Comparison of ENCODE assay signal across 8 cellular contexts in genomic region chr1:6419803-6420593, GRCh38. TPM values are rescaled to one million over a fixed set of nuclear protein-coding genes. Genes with fewer than 3 reads are reported as not detected.
A peak's percentile ranks its signal among the peaks of the same experiment; 100 is the strongest.
DNase-seq lines count a peak whose midpoint lies in the region; ATAC-seq and TF ChIP-seq lines count a peak whose summit lies in the region.

A gene with protein sequence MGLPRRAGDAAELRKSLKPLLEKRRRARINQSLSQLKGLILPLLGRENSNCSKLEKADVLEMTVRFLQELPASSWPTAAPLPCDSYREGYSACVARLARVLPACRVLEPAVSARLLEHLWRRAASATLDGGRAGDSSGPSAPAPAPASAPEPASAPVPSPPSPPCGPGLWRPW (minus strand): TSS chr1:6419919. CDS start chr1:6419820, 99 bp downstream.

- H3K27me3 ChIP-seq in esophagus (ENCODE audit: control insufficient read depth in 1 of 2, insufficient read depth in 2 of 2, low read length in 2 of 2) (no peaks in the 10 kb centered on the region), ovary (peaks cover 10% of the 10 kb centered on the region)

- H3K4me1 Mint-ChIP-seq in Calu3 (ENCODE audit: low read depth, unreplicated experiment): no peaks in the 10 kb centered on the region

- CTCF ChIA-PET in Calu3 (lab: Charles Lee): interaction anchor here (2.7 kb wide), 1 partner anchor 18 kb away, joined by 9 read pairs; no protein-coding TSS in a partner anchor

- peak within 1 kb of the TSS; percentile 55 for H3K4me3 Mint-ChIP-seq in Calu3 (ENCODE audit: low read depth, unreplicated experiment)

- BruUV-seq in Calu3 (replicated peaks; lab: Mats Ljungman, UMichigan): no TSS peak

- peaks cover 7 to 30% of the 10 kb centered on the region in 2 donors for H3K4me1 ChIP-seq in esophagus (ENCODE audit: control insufficient read depth in 2 of 2, insufficient read depth in 2 of 2, low read length in 1 of 2)
- no peaks in the 10 kb centered on the region for H3K4me1 ChIP-seq in ovary (ENCODE audit: insufficient read depth)

- H3K9me3 ChIP-seq in esophagus (ENCODE audit: control insufficient read depth in 2 of 2, insufficient read depth in 1 of 2, low read depth in 1 of 2, low read length in 1 of 2) (no peaks in the 10 kb centered on the region), ovary (no peaks in the 10 kb centered on the region)

- ATAC-seq in GM21360 (IDR thresholded peaks at IDR 0.05; ENCODE audit: unreplicated experiment) (no peak), GM21786 (IDR thresholded peaks at IDR 0.05; ENCODE audit: unreplicated experiment) (no peak)

- peaks cover 74% of the 10 kb centered on the region for H3K27me3 Mint-ChIP-seq in Calu3 (ENCODE audit: unreplicated experiment)

- H3K36me3 Mint-ChIP-seq in Calu3 (ENCODE audit: insufficient read depth, unreplicated experiment): peaks cover 6% of the 10 kb centered on the region

- no peak for TF ChIP-seq POLR2A in ovary (IDR thresholded peaks at IDR 0.05)

- no peaks in the 10 kb centered on the region for H3K36me3 ChIP-seq in esophagus (ENCODE audit: control insufficient read depth in 2 of 2, insufficient read depth in 2 of 2, low read length in 1 of 2)
- no peaks in the 10 kb centered on the region for H3K36me3 ChIP-seq in ovary

- peak within 1 kb of the TSS; percentile 55 to 63 for H3K4me3 ChIP-seq in esophagus (ENCODE audit: low read depth in 1 of 2, low read length in 2 of 2)
- peak within 1 kb of the TSS; percentile 3 for H3K4me3 ChIP-seq in ovary

- intact Hi-C loops in Calu3 (cut with micrococcal nuclease; ENCODE audit: unreplicated experiment) (no loop called here), ovary (cut with DNase I) (loop anchor here in 1 of 4 donors (10.0 kb wide), 1 partner anchor 55 kb away; no protein-coding TSS in a partner anchor)

- TF ChIP-seq CTCF in Calu3 (IDR thresholded peaks at IDR 0.05; ENCODE audit: unreplicated experiment) (no peak), ovary (IDR thresholded peaks at IDR 0.05) (no peak)

- H3K27ac ChIP-seq in esophagus (ENCODE audit: low read depth in 2 of 2, low read length in 1 of 2) (peak within 1 kb of the TSS; percentile 19 to 47), ovary (no peak within 1 kb of the TSS)

- TF ChIP-seq EP300 in ovary (IDR thresholded peaks at IDR 0.05): no peak

- no peaks in the 10 kb centered on the region for H3K9me3 Mint-ChIP-seq in Calu3 (ENCODE audit: low read depth, unreplicated experiment)

- 1 to 3% methylated on average over 68 to 72 of the region's 72 CpGs for WGBS in esophagus, 2 donors
- 1 to 2% (median 2%) methylated on average over 26 to 72 of the region's 72 CpGs for WGBS in ovary, 3 donors

- H3K27ac Mint-ChIP-seq in Calu3 (ENCODE audit: unreplicated experiment): no peak within 1 kb of the TSS

- peak; percentile 47 for DNase-seq in Calu3
- peak; percentile 50 for DNase-seq in NCI-H69 (lab: John Stamatoyannopoulos, UW)
- no peak for DNase-seq in ovary
- no peak for DNase-seq in NOMO-1 treated with dmso at 0.1 percent for 144 hours (lab: John Stamatoyannopoulos, UW; ENCODE audit: unreplicated experiment)
- no peak for DNase-seq in HT-29 (ENCODE audit: low spot score)

RNA-seq across cellular contexts. Expression of the gene that starts here (rescaled TPM):
- total RNA-seq in Calu3 (2022): not detected in 2 replicates
- polyA plus RNA-seq in esophagus: 10 to 100 TPM; 34.2 to 34.3 TPM
- 1 to 10 TPM in 1 of 7 donors, under 1 TPM in 5, not detected in 1; 0.08 to 9.2 (median 0.43) TPM for total RNA-seq in ovary
- not detected for polyA plus RNA-seq in ovary
- total RNA-seq in HT-29 (2014; rRNA removed; shearing (Covaris generic)): 0.16 TPM in 1 of 2 replicates, not detected in the other

Comparison
In these comparisons a context has a peak if more than half of its experiments do, and no peak if none do; other contexts are left out.
1. RNA of the gene that starts here (polyA plus RNA-seq): 34.2 to 34.3 TPM in esophagus; not detected in ovary; every median in the first group is over 10 times any median in the second.
2. Peak in DNase-seq in Calu3; RNA of the gene not detected or under 1 TPM.
3. H3K27ac ChIP-seq: peak in esophagus (2 of 2); none in ovary (0 of 2).